Comparison of ENCODE assay signal across 10 cellular contexts in the genomic region with DNA sequence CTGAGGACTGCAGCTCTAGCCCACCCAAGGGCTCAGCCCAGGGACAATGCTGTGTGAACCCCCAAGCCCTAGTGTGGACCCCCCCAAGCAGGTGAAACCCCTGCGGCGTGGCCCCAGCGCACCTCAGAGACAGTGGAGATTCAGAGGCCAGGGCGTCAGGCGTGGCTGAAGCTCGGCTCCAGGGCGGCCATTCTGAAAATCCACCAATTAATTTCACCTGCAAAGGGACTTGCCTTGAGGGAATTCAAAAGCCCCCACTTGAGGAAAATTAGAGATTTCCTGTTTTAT.
"Had no signal": no experiment of that assay in that cellular context is flagged by ENCODE, and none has a peak within 500 bp of the region (broad histone marks: within the 10 kb centered on the region; RNA-seq: fewer than 3 reads in every experiment).

No MANE protein-coding gene starts in this region.

- H2AFZ ChIP-seq: GM23248, GM23338 had no signal

- H3K4me2 ChIP-seq: GM23338 had no signal

- H3K9ac ChIP-seq: GM23248 had no signal

- ATAC-seq: GM23338, HCT116 had no signal

- H3K9me3 ChIP-seq: HAP-1 had no signal

- FAIRE-seq: H54 had no signal

- H3K36me3 ChIP-seq: HAP-1 had no signal

- DNase-seq: GM23248, GOT3, H7, H9, HCEC 1CT, HFFc6 had no signal

- H3K4me3 ChIP-seq: GM23248, GM23338, HAP-1 had no signal

- H3K27ac ChIP-seq: GM23248 had no signal

- H3K4me1 ChIP-seq: HAP-1 had no signal
